Comparison of ENCODE assay signal across 1 cellular context in the genomic region with DNA sequence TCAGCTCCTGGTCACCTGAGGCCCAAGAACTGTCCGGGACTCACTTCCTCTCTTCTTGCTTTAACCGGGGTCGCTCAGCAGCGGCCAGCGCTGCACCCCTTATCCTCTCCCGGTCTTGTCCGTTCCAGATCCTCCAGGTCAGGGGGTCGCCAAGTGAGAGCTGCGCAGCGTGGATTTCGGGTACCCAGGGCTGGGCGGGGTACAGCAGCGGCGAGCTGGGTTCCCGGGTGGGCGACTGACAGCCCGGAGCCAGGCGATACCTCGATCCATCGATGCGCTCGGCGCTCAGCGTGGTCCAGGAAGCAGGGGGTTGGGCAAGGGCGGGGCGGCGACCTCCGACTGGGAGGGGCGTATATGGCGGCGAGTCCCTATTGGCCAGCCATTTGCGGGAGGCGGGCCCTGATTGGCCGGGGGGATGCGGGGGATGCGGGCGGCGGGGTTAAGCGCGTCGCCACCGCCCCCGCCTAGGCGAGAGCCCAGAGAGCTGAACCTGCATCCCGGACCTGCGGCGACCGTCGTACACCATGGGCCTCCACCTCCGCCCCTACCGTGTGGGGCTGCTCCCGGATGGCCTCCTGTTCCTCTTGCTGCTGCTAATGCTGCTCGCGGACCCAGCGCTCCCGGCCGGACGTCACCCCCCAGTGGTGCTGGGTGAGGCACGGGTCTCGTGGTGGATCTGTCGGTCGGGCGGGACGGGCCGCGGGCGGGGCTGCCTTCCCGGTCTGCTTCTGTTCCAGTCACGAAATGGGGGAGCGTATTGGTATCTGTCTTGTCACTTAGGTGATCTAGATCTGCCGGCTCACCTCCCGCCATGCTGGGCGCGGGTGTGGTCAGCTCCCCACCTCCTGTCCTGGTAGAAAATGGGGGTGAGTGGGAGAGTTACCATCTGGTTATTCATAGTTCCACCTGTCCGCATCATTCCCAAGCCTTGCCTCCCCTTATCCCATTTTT.
A peak's percentile ranks its signal among the peaks of the same experiment; 100 is the strongest.
TF ChIP-seq lines count a peak whose summit lies in the region.

A gene with protein sequence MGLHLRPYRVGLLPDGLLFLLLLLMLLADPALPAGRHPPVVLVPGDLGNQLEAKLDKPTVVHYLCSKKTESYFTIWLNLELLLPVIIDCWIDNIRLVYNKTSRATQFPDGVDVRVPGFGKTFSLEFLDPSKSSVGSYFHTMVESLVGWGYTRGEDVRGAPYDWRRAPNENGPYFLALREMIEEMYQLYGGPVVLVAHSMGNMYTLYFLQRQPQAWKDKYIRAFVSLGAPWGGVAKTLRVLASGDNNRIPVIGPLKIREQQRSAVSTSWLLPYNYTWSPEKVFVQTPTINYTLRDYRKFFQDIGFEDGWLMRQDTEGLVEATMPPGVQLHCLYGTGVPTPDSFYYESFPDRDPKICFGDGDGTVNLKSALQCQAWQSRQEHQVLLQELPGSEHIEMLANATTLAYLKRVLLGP (plus strand): TSS at position 471 of the 951 bp plus-strand sequence. CDS start 54 bp downstream, at position 525.

TF ChIP-seq in HepG2, 621 proteins besides CTCF, POLR2A, EP300 and RAD21 (continued from another document and continues in another):
- TF ChIP-seq ZNF614 (CRISPR knock-in tag; IDR thresholded peaks at IDR 0.05; ENCODE audit: borderline replicate concordance) (0 out of 2 replicates have a peak, but pooled peaks have one; percentile 31), TSC22D2 (CRISPR knock-in tag; IDR thresholded peaks at IDR 0.05; ENCODE audit: borderline replicate concordance) (peak; percentile 20; the same call in 1 of the 2 replicates), RARA (CRISPR knock-in tag; IDR thresholded peaks at IDR 0.05) (no peak; the same call in 1 of the 2 replicates), ZNF674 (CRISPR knock-in tag; IDR thresholded peaks at IDR 0.05; ENCODE audit: low read depth) (peak; percentile 90; the same call in 1 of the 2 replicates), SNAI1 (CRISPR knock-in tag; IDR thresholded peaks at IDR 0.05; ENCODE audit: borderline replicate concordance) (peak; percentile 95), NR2F1 (CRISPR knock-in tag; IDR thresholded peaks at IDR 0.05) (0 out of 4 replicates have a peak, but pooled peaks of 1 of the 2 experiments have one; percentile 29), KMT2B (CRISPR knock-in tag; IDR thresholded peaks at IDR 0.05) (peak; percentile 88), KLF9 (CRISPR knock-in tag; IDR thresholded peaks at IDR 0.05; ENCODE audit: low read depth) (no peak), ONECUT2 (CRISPR knock-in tag; IDR thresholded peaks at IDR 0.05) (no peak), ZNF777 (CRISPR knock-in tag; IDR thresholded peaks at IDR 0.05) (no peak; the same call in 1 of the 2 replicates), SIN3B (IDR thresholded peaks at IDR 0.05; ENCODE audit: low read length) (peak; percentile 83), ZNF367 (CRISPR knock-in tag; IDR thresholded peaks at IDR 0.05; ENCODE audit: borderline replicate concordance) (0 out of 2 replicates have a peak, but pooled peaks have one; percentile 73), TBX2 (CRISPR knock-in tag; IDR thresholded peaks at IDR 0.05; ENCODE audit: borderline replicate concordance) (peak; percentile 88), ZNF660 (CRISPR knock-in tag; IDR thresholded peaks at IDR 0.05; ENCODE audit: borderline replicate concordance, low read depth) (no peak), CBX2 (IDR thresholded peaks at IDR 0.05; ENCODE audit: low read depth, low read length) (no peak), CBX2 (CRISPR knock-in tag; IDR thresholded peaks at IDR 0.05; ENCODE audit: low read depth) (no peak), TBP (CRISPR knock-in tag; IDR thresholded peaks at IDR 0.05) (no peak), ZNF3 (CRISPR knock-in tag; IDR thresholded peaks at IDR 0.05) (no peak), GATAD2A (CRISPR knock-in tag; IDR thresholded peaks at IDR 0.05) (no peak), TCF7L2 (IDR thresholded peaks at IDR 0.05; ENCODE audit: low read depth, low read length) (no peak), ZNF317 (CRISPR knock-in tag; IDR thresholded peaks at IDR 0.05) (peak; percentile 83; the same call in 1 of the 2 replicates), AKAP8 (CRISPR knock-in tag; IDR thresholded peaks at IDR 0.05) (no peak)
- TF ChIP-seq, protein P1, sequence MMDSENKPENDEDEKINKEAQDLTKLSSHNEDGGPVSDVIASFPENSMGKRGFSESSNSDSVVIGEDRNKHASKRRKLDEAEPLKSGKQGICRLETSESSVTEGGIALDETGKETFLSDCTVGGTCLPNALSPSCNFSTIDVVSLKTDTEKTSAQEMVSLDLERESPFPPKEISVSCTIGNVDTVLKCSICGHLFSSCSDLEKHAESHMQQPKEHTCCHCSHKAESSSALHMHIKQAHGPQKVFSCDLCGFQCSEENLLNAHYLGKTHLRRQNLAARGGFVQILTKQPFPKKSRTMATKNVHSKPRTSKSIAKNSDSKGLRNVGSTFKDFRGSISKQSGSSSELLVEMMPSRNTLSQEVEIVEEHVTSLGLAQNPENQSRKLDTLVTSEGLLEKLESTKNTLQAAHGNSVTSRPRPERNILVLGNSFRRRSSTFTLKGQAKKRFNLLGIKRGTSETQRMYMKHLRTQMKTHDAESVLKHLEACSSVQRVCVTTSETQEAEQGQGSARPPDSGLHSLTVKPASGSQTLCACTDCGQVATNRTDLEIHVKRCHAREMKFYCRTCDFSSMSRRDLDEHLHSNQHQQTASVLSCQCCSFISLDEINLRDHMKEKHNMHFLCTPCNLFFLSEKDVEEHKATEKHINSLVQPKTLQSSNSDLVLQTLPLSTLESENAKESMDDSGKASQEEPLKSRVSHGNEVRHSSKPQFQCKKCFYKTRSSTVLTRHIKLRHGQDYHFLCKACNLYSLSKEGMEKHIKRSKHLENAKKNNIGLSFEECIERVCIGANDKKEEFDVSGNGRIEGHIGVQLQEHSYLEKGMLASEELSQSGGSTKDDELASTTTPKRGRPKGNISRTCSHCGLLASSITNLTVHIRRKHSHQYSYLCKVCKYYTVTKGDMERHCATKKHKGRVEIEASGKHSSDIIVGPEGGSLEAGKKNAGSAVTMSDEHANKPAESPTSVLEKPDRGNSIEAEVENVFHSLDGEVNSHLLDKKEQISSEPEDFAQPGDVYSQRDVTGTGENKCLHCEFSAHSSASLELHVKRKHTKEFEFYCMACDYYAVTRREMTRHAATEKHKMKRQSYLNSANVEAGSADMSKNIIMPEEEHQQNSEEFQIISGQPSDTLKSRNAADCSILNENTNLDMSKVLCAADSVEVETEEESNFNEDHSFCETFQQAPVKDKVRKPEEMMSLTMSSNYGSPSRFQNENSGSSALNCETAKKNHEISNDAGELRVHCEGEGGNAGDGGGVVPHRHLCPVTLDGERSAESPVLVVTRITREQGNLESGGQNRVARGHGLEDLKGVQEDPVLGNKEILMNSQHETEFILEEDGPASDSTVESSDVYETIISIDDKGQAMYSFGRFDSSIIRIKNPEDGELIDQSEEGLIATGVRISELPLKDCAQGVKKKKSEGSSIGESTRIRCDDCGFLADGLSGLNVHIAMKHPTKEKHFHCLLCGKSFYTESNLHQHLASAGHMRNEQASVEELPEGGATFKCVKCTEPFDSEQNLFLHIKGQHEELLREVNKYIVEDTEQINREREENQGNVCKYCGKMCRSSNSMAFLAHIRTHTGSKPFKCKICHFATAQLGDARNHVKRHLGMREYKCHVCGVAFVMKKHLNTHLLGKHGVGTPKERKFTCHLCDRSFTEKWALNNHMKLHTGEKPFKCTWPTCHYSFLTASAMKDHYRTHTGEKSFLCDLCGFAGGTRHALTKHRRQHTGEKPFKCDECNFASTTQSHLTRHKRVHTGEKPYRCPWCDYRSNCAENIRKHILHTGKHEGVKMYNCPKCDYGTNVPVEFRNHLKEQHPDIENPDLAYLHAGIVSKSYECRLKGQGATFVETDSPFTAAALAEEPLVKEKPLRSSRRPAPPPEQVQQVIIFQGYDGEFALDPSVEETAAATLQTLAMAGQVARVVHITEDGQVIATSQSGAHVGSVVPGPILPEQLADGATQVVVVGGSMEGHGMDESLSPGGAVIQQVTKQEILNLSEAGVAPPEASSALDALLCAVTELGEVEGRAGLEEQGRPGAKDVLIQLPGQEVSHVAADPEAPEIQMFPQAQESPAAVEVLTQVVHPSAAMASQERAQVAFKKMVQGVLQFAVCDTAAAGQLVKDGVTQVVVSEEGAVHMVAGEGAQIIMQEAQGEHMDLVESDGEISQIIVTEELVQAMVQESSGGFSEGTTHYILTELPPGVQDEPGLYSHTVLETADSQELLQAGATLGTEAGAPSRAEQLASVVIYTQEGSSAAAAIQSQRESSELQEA (CRISPR knock-in tag; IDR thresholded peaks at IDR 0.05; ENCODE audit: not compliant biosample characterization) = peak; percentile 28
- TF ChIP-seq, protein P2, sequence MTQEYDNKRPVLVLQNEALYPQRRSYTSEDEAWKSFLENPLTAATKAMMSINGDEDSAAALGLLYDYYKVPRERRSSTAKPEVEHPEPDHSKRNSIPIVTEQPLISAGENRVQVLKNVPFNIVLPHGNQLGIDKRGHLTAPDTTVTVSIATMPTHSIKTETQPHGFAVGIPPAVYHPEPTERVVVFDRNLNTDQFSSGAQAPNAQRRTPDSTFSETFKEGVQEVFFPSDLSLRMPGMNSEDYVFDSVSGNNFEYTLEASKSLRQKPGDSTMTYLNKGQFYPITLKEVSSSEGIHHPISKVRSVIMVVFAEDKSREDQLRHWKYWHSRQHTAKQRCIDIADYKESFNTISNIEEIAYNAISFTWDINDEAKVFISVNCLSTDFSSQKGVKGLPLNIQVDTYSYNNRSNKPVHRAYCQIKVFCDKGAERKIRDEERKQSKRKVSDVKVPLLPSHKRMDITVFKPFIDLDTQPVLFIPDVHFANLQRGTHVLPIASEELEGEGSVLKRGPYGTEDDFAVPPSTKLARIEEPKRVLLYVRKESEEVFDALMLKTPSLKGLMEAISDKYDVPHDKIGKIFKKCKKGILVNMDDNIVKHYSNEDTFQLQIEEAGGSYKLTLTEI (CRISPR knock-in tag; conservative IDR thresholded peaks at IDR 0.05) = no peak
- TF ChIP-seq, protein P3, sequence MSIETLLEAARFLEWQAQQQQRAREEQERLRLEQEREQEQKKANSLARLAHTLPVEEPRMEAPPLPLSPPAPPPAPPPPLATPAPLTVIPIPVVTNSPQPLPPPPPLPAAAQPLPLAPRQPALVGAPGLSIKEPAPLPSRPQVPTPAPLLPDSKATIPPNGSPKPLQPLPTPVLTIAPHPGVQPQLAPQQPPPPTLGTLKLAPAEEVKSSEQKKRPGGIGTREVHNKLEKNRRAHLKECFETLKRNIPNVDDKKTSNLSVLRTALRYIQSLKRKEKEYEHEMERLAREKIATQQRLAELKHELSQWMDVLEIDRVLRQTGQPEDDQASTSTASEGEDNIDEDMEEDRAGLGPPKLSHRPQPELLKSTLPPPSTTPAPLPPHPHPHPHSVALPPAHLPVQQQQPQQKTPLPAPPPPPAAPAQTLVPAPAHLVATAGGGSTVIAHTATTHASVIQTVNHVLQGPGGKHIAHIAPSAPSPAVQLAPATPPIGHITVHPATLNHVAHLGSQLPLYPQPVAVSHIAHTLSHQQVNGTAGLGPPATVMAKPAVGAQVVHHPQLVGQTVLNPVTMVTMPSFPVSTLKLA (IDR thresholded peaks at IDR 0.05) = peak; percentile 46; the same call in 1 of the 2 replicates
- TF ChIP-seq, protein P4, sequence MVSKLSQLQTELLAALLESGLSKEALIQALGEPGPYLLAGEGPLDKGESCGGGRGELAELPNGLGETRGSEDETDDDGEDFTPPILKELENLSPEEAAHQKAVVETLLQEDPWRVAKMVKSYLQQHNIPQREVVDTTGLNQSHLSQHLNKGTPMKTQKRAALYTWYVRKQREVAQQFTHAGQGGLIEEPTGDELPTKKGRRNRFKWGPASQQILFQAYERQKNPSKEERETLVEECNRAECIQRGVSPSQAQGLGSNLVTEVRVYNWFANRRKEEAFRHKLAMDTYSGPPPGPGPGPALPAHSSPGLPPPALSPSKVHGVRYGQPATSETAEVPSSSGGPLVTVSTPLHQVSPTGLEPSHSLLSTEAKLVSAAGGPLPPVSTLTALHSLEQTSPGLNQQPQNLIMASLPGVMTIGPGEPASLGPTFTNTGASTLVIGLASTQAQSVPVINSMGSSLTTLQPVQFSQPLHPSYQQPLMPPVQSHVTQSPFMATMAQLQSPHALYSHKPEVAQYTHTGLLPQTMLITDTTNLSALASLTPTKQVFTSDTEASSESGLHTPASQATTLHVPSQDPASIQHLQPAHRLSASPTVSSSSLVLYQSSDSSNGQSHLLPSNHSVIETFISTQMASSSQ (IDR thresholded peaks at IDR 0.05; ENCODE audit: low read depth) = no peak
- TF ChIP-seq, protein P4 (CRISPR knock-in tag; IDR thresholded peaks at IDR 0.05; ENCODE audit: borderline replicate concordance) = peak; percentile 35; the same call in 1 of the 2 replicates
- TF ChIP-seq, protein P5, sequence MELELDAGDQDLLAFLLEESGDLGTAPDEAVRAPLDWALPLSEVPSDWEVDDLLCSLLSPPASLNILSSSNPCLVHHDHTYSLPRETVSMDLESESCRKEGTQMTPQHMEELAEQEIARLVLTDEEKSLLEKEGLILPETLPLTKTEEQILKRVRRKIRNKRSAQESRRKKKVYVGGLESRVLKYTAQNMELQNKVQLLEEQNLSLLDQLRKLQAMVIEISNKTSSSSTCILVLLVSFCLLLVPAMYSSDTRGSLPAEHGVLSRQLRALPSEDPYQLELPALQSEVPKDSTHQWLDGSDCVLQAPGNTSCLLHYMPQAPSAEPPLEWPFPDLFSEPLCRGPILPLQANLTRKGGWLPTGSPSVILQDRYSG (CRISPR knock-in tag; IDR thresholded peaks at IDR 0.05) = no peak
- TF ChIP-seq, protein P6, sequence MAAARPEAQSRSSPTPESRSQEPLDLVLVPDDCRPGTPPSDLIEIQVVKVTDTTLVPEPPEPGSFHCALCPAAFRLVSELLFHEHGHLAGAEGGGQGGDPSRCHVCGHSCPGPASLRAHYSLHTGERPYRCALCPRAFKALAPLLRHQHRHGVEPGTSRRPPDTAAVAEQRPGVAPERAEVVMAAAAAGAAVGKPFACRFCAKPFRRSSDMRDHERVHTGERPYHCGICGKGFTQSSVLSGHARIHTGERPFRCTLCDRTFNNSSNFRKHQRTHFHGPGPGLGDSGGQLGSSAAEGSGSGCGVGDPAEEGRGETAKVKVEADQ (CRISPR knock-in tag; IDR thresholded peaks at IDR 0.05; ENCODE audit: borderline replicate concordance) = peak; percentile 84
- TF ChIP-seq, protein P7, sequence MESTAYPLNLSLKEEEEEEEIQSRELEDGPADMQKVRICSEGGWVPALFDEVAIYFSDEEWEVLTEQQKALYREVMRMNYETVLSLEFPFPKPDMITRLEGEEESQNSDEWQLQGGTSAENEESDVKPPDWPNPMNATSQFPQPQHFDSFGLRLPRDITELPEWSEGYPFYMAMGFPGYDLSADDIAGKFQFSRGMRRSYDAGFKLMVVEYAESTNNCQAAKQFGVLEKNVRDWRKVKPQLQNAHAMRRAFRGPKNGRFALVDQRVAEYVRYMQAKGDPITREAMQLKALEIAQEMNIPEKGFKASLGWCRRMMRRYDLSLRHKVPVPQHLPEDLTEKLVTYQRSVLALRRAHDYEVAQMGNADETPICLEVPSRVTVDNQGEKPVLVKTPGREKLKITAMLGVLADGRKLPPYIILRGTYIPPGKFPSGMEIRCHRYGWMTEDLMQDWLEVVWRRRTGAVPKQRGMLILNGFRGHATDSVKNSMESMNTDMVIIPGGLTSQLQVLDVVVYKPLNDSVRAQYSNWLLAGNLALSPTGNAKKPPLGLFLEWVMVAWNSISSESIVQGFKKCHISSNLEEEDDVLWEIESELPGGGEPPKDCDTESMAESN (CRISPR knock-in tag; conservative IDR thresholded peaks at IDR 0.05) = peak; percentile 41; the same call in 1 of the 2 replicates
